In the genomic region with DNA sequence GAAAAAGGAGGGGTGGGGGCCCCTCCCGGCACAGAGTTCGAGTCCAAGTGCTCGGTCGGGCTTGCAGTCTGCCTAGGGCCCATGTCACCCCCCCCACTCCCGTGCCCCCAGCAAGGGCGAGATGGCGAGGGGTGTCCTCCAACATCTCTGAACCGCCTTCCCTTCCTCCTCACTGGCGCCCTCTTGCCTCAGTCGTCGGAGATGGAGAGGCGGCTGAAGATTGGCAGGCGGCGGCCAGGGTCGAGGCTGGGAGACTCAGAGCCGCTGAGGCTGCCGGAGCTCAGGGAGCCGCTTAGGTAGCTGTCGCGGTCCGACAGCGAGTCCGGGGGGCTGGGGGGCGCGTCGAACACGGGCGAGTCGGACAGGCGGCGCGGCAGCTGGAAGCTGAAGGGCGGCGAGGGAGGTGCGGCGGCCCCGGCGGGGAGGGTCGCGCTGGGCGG, we compare ENCODE assay signal across 1 cellular context.
TF ChIP-seq lines count a peak whose summit lies in the region.

No MANE protein-coding gene starts in this region.

TF ChIP-seq in GM12878, 131 proteins besides CTCF, POLR2A, EP300 and RAD21 (continued from another document):
- TF ChIP-seq, protein P1, sequence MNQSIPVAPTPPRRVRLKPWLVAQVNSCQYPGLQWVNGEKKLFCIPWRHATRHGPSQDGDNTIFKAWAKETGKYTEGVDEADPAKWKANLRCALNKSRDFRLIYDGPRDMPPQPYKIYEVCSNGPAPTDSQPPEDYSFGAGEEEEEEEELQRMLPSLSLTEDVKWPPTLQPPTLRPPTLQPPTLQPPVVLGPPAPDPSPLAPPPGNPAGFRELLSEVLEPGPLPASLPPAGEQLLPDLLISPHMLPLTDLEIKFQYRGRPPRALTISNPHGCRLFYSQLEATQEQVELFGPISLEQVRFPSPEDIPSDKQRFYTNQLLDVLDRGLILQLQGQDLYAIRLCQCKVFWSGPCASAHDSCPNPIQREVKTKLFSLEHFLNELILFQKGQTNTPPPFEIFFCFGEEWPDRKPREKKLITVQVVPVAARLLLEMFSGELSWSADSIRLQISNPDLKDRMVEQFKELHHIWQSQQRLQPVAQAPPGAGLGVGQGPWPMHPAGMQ (IDR thresholded peaks at IDR 0.05; ENCODE audit: borderline replicate concordance) = no peak
- no peak for TF ChIP-seq CBX5 (IDR thresholded peaks at IDR 0.05; ENCODE audit: low read depth)
- TF ChIP-seq, protein P2, sequence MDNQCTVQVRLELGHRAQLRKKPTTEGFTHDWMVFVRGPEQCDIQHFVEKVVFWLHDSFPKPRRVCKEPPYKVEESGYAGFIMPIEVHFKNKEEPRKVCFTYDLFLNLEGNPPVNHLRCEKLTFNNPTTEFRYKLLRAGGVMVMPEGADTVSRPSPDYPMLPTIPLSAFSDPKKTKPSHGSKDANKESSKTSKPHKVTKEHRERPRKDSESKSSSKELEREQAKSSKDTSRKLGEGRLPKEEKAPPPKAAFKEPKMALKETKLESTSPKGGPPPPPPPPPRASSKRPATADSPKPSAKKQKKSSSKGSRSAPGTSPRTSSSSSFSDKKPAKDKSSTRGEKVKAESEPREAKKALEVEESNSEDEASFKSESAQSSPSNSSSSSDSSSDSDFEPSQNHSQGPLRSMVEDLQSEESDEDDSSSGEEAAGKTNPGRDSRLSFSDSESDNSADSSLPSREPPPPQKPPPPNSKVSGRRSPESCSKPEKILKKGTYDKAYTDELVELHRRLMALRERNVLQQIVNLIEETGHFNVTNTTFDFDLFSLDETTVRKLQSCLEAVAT (IDR thresholded peaks at IDR 0.05) = peak; percentile 74; the same call in 1 of the 2 replicates
- TF ChIP-seq CREM (IDR thresholded peaks at IDR 0.05; ENCODE audit: low read depth) = 0 out of 2 replicates have a peak, but pooled peaks have one; percentile 36
- no peak for TF ChIP-seq JUND (IDR thresholded peaks at IDR 0.05; ENCODE audit: low read depth, low read length)
- peak; percentile 72 for TF ChIP-seq YY1 (IDR thresholded peaks at IDR 0.05; ENCODE audit: low read depth, low read length)
- peak; percentile 85 for TF ChIP-seq HDGF (IDR thresholded peaks at IDR 0.05)
- TF ChIP-seq LARP7 (IDR thresholded peaks at IDR 0.05) = peak; percentile 92
- peak; percentile 54 to 75; a peak in 3 of 4 replicates for TF ChIP-seq BHLHE40 (IDR thresholded peaks at IDR 0.05; ENCODE audit: borderline replicate concordance in 1 of 2, low read depth in 2 of 2, low read length in 1 of 2)
- TF ChIP-seq, protein P3, sequence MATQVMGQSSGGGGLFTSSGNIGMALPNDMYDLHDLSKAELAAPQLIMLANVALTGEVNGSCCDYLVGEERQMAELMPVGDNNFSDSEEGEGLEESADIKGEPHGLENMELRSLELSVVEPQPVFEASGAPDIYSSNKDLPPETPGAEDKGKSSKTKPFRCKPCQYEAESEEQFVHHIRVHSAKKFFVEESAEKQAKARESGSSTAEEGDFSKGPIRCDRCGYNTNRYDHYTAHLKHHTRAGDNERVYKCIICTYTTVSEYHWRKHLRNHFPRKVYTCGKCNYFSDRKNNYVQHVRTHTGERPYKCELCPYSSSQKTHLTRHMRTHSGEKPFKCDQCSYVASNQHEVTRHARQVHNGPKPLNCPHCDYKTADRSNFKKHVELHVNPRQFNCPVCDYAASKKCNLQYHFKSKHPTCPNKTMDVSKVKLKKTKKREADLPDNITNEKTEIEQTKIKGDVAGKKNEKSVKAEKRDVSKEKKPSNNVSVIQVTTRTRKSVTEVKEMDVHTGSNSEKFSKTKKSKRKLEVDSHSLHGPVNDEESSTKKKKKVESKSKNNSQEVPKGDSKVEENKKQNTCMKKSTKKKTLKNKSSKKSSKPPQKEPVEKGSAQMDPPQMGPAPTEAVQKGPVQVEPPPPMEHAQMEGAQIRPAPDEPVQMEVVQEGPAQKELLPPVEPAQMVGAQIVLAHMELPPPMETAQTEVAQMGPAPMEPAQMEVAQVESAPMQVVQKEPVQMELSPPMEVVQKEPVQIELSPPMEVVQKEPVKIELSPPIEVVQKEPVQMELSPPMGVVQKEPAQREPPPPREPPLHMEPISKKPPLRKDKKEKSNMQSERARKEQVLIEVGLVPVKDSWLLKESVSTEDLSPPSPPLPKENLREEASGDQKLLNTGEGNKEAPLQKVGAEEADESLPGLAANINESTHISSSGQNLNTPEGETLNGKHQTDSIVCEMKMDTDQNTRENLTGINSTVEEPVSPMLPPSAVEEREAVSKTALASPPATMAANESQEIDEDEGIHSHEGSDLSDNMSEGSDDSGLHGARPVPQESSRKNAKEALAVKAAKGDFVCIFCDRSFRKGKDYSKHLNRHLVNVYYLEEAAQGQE (IDR thresholded peaks at IDR 0.05; ENCODE audit: low read depth, low read length) = no peak
- peak; percentile 36 to 45; a peak in 2 of 4 replicates for TF ChIP-seq IKZF2 (IDR thresholded peaks at IDR 0.05)
- no peak for TF ChIP-seq MYC (IDR thresholded peaks at IDR 0.05; ENCODE audit: insufficient read depth, insufficient read length, insufficient replicate concordance, low read length, severe bottlenecking)
- TF ChIP-seq NBN (IDR thresholded peaks at IDR 0.05) = peak; percentile 69
- 0 out of 2 replicates have a peak, but pooled peaks have one; percentile 30 for TF ChIP-seq RCOR1 (conservative IDR thresholded peaks at IDR 0.05; ENCODE audit: low read depth, low read length)
- TF ChIP-seq TAF1 (IDR thresholded peaks at IDR 0.05; ENCODE audit: borderline replicate concordance, low read depth, low read length) = peak; percentile 25; the same call in 1 of the 2 replicates
- TF ChIP-seq, protein P4, sequence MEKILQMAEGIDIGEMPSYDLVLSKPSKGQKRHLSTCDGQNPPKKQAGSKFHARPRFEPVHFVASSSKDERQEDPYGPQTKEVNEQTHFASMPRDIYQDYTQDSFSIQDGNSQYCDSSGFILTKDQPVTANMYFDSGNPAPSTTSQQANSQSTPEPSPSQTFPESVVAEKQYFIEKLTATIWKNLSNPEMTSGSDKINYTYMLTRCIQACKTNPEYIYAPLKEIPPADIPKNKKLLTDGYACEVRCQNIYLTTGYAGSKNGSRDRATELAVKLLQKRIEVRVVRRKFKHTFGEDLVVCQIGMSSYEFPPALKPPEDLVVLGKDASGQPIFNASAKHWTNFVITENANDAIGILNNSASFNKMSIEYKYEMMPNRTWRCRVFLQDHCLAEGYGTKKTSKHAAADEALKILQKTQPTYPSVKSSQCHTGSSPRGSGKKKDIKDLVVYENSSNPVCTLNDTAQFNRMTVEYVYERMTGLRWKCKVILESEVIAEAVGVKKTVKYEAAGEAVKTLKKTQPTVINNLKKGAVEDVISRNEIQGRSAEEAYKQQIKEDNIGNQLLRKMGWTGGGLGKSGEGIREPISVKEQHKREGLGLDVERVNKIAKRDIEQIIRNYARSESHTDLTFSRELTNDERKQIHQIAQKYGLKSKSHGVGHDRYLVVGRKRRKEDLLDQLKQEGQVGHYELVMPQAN (conservative IDR thresholded peaks at IDR 0.05) = peak; percentile 60; the same call in 1 of the 2 replicates
- peak; percentile 92 for TF ChIP-seq SMARCA5 (IDR thresholded peaks at IDR 0.05)
- TF ChIP-seq MXI1 (IDR thresholded peaks at IDR 0.05; ENCODE audit: low read depth, low read length) = 0 out of 2 replicates have a peak, but pooled peaks have one; percentile 21
- TF ChIP-seq CBFB (IDR thresholded peaks at IDR 0.05; ENCODE audit: low read depth) = 0 out of 2 replicates have a peak, but pooled peaks have one; percentile 48
- TF ChIP-seq CHD1 (IDR thresholded peaks at IDR 0.05; ENCODE audit: low read depth, low read length) = 0 out of 2 replicates have a peak, but pooled peaks have one; percentile 58
- no peak for TF ChIP-seq ESRRA (IDR thresholded peaks at IDR 0.05; ENCODE audit: low read length)
- TF ChIP-seq, protein P5, sequence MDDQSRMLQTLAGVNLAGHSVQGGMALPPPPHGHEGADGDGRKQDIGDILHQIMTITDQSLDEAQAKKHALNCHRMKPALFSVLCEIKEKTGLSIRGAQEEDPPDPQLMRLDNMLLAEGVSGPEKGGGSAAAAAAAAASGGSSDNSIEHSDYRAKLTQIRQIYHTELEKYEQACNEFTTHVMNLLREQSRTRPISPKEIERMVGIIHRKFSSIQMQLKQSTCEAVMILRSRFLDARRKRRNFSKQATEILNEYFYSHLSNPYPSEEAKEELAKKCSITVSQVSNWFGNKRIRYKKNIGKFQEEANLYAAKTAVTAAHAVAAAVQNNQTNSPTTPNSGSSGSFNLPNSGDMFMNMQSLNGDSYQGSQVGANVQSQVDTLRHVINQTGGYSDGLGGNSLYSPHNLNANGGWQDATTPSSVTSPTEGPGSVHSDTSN (IDR thresholded peaks at IDR 0.05; ENCODE audit: insufficient replicate concordance, low read depth, low read length) = peak; percentile 87
- peak; percentile 58; the same call in 1 of the 2 replicates for TF ChIP-seq POLR2AphosphoS5 (IDR thresholded peaks at IDR 0.05; ENCODE audit: low read length)
- peak; percentile 90; the same call in 1 of the 2 replicates for TF ChIP-seq GATAD2B (conservative IDR thresholded peaks at IDR 0.05; ENCODE audit: low read depth)
- no peak for TF ChIP-seq EED (IDR thresholded peaks at IDR 0.05; ENCODE audit: low read depth)
